8 cellular contexts compared by ENCODE assay signal in the genomic region with DNA sequence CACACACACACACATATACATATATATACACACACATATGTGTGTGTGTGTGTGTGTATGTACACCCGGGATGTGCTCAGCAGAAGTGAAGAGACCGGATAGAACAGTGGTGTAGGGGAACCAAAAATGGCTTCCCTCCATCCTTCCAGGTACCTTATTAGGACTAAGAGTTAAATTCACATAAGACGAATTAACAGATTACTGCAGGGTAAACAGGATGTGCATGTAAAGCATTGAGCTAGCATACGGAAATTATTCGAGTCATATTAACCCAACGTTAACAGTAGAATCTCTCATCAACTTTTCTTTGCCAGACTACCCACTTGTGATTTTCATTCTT. TPM values are rescaled to one million over a fixed set of nuclear protein-coding genes. Genes with fewer than 3 reads are reported as not detected.
A peak's percentile ranks its signal among the peaks of the same experiment; 100 is the strongest.
DNase-seq lines count a peak whose midpoint lies in the region.

No MANE protein-coding gene starts in this region.

- H3K36me3 Mint-ChIP-seq in activated CD4-positive, alpha-beta T cell treated with anti-CD3 and anti-CD28 coated beads, Interleukin-2, amount 10 ng/mL, durations not matched to agents 7 days and 5 days (ENCODE audit: low read depth), result peaks cover 58% of the 10 kb centered on the region

- no peak overlapping the region for H3K27ac ChIP-seq in SK-N-MC
- H3K27ac ChIP-seq in iPS DF 6.9 (ENCODE audit: low read length), result no peak overlapping the region
- no peak overlapping the region for H3K27ac ChIP-seq in thymus (ENCODE audit: low read depth)

- H3K4me3 ChIP-seq in SK-N-MC (peak overlapping the region; percentile 95), iPS DF 6.9 (ENCODE audit: low read length) (peak overlapping the region; percentile 86; the same call in 1 of the 2 replicates), thymus (ENCODE audit: low read length) (peak overlapping the region; percentile 77)

- H3K4me1 Mint-ChIP-seq in activated CD4-positive, alpha-beta T cell treated with anti-CD3 and anti-CD28 coated beads, Interleukin-2, amount 10 ng/mL, durations not matched to agents 7 days and 5 days, result peaks cover 59% of the 10 kb centered on the region

- H3K9me3 ChIP-seq in SK-N-MC (ENCODE audit: low read depth, low read length) (no peaks in the 10 kb centered on the region), iPS DF 6.9 (ENCODE audit: control insufficient read depth, insufficient read depth, low read length) (no peaks in the 10 kb centered on the region), thymus (ENCODE audit: control insufficient read depth) (no peaks in the 10 kb centered on the region)

- peak overlapping the region; percentile 97 for H3K9ac ChIP-seq in SK-N-MC (ENCODE audit: insufficient read length)

- H3K9me3 Mint-ChIP-seq in activated CD4-positive, alpha-beta T cell treated with anti-CD3 and anti-CD28 coated beads, Interleukin-2, amount 10 ng/mL, durations not matched to agents 7 days and 5 days, result no peaks in the 10 kb centered on the region

- no CpG with 5 or more reads among the region's 6 CpGs for WGBS in iPS DF 6.9 (ENCODE audit: insufficient coverage, insufficient read length)
- 3% methylated on average over 6 of the region's 6 CpGs for WGBS in thymus

- H3K36me3 ChIP-seq in SK-N-MC (ENCODE audit: insufficient read depth, low read length), result peaks cover 61% of the 10 kb centered on the region
- peaks cover 14% of the 10 kb centered on the region; the same call in 1 of the 2 replicates for H3K36me3 ChIP-seq in iPS DF 6.9 (ENCODE audit: control insufficient read depth, insufficient read depth, low read length)
- H3K36me3 ChIP-seq in thymus (ENCODE audit: control insufficient read depth, insufficient read depth), result peaks cover 25% of the 10 kb centered on the region

- no peak overlapping the region for H3K4me3 Mint-ChIP-seq in activated CD4-positive, alpha-beta T cell treated with anti-CD3 and anti-CD28 coated beads, Interleukin-2, amount 10 ng/mL, durations not matched to agents 7 days and 5 days

- H3K27me3 ChIP-seq in iPS DF 6.9 (ENCODE audit: control insufficient read depth, insufficient read depth, low read length) (no peaks in the 10 kb centered on the region), thymus (ENCODE audit: control insufficient read depth, insufficient read depth) (no peaks in the 10 kb centered on the region)

- no peaks in the 10 kb centered on the region for H3K27me3 Mint-ChIP-seq in activated CD4-positive, alpha-beta T cell treated with anti-CD3 and anti-CD28 coated beads, Interleukin-2, amount 10 ng/mL, durations not matched to agents 7 days and 5 days

- H3K4me1 ChIP-seq in iPS DF 6.9 (ENCODE audit: control insufficient read depth, insufficient read depth, low read length), result no peaks in the 10 kb centered on the region
- peaks cover 16% of the 10 kb centered on the region for H3K4me1 ChIP-seq in thymus (ENCODE audit: control insufficient read depth, insufficient read depth, low read length)

- DNase-seq in activated CD4-positive, alpha-beta T cell treated with anti-CD3 and anti-CD28 coated beads, Interleukin-2, amount 10 ng/mL, durations not matched to agents 7 days and 5 days, result peak; percentile 32
- DNase-seq in activated CD4-positive, alpha-beta T cell treated with anti-CD3 and anti-CD28 coated beads for 4 hours, result no peak
- DNase-seq in SK-N-MC (ENCODE audit: low read depth, low spot score), result no peak
- DNase-seq in iPS DF 6.9 (ENCODE audit: low read depth, low spot score), result no peak
- no peak for DNase-seq in NCI-H2081 treated with DMSO at 0.1 percent for 48 hours (lab: John Stamatoyannopoulos, UW)
- no peak for DNase-seq in activated gamma-delta T cell (lab: John Stamatoyannopoulos, UW)
- no peak for DNase-seq in NCI-H526 treated with DMSO at 0.1 percent for 48 hours (lab: John Stamatoyannopoulos, UW)

- CTCF ChIA-PET in activated CD4-positive, alpha-beta T cell treated with anti-CD3 and anti-CD28 coated beads, Interleukin-2, amount 10 ng/mL, durations not matched to agents 7 days and 5 days (lab: Charles Lee), result interaction anchor here (1.2 kb wide), 1 partner anchor 21 kb away, joined by 4 read pairs; no protein-coding TSS in a partner anchor

- POLR2A ChIA-PET in activated CD4-positive, alpha-beta T cell treated with anti-CD3 and anti-CD28 coated beads, Interleukin-2, amount 10 ng/mL, durations not matched to agents 7 days and 5 days (lab: Charles Lee), result interaction anchor here (1.4 kb wide), 1 partner anchor 24 kb away, joined by 3 read pairs; no protein-coding TSS in a partner anchor

- no peak overlapping the region for H3K27ac Mint-ChIP-seq in activated CD4-positive, alpha-beta T cell treated with anti-CD3 and anti-CD28 coated beads, Interleukin-2, amount 10 ng/mL, durations not matched to agents 7 days and 5 days

RNA-seq across cellular contexts. Expression of gene CSTF1, which starts 0.7 kb away (rescaled TPM):
- total RNA-seq in activated CD4-positive, alpha-beta T cell treated with anti-CD3 and anti-CD28 coated beads, Interleukin-2, amount 10 ng/mL, durations not matched to agents 7 days and 5 days, result 10 to 100 TPM; 61.8 to 62.4 TPM
- 16.0 TPM for polyA plus RNA-seq in thymus

RNA-seq across cellular contexts. Expression of gene AURKA, which starts 1.1 kb away (rescaled TPM):
- total RNA-seq in activated CD4-positive, alpha-beta T cell treated with anti-CD3 and anti-CD28 coated beads, Interleukin-2, amount 10 ng/mL, durations not matched to agents 7 days and 5 days, result 10 to 100 TPM; 73.6 to 83.0 TPM
- 4.1 TPM for polyA plus RNA-seq in thymus

RNA-seq across cellular contexts. Expression of gene CASS4, which starts 19.0 kb away (rescaled TPM):
- 1 to 10 TPM; 8.6 to 9.0 TPM for total RNA-seq in activated CD4-positive, alpha-beta T cell treated with anti-CD3 and anti-CD28 coated beads, Interleukin-2, amount 10 ng/mL, durations not matched to agents 7 days and 5 days
- 3.7 TPM for polyA plus RNA-seq in thymus

RNA-seq across cellular contexts. Expression of gene FAM210B, which starts 34.3 kb away (rescaled TPM):
- total RNA-seq in activated CD4-positive, alpha-beta T cell treated with anti-CD3 and anti-CD28 coated beads, Interleukin-2, amount 10 ng/mL, durations not matched to agents 7 days and 5 days, result 1 to 10 TPM; 8.4 to 9.7 TPM
- polyA plus RNA-seq in thymus, result 39.2 TPM
